21 cellular contexts compared by ENCODE assay signal in the genomic region with DNA sequence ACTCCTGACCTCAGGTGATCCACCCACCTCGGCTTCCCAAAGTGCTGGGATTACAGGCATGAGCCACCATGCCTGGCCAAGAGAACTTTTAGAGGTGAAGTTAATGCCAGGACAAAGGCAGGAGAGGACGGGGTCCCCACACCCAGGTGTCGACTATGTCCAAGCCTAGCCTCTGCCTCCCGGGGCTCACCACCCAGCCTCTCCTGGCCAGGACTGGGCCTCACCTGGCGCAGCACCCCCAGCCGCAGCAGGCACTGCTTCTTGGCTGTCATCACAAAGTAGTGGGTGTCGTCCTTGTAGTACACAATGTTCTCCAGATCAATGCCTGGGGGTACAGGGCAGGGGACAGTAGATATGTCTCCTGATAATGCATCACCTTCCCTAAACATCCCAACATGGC.
"Had no signal": no experiment of that assay in that cellular context is flagged by ENCODE, and none has a peak within 500 bp of the region (broad histone marks: within the 10 kb centered on the region; RNA-seq: fewer than 3 reads in every experiment).

No MANE protein-coding gene starts in this region.

- H3K27me3 Mint-ChIP-seq: activated CD4-positive, alpha-beta T cell treated with anti-CD3 and anti-CD28 coated beads, Interleukin-2, amount 10 ng/mL, durations not matched to agents 7 days and 5 days; activated naive CD8-positive, alpha-beta T cell treated with anti-CD3 and anti-CD28 coated beads, Interleukin-2, amount 50 U/mL, for 24 hours; progenitor cell of endocrine pancreas; stimulated activated naive CD8-positive, alpha-beta T cell treated with anti-CD3 and anti-CD28 coated beads, Interleukin-15, amount 100 ng/mL, for 72 hours had no signal

- H3K27me3 ChIP-seq: esophagus squamous epithelium, gastroesophageal sphincter, heart left ventricle, tibial artery had no signal

- ATAC-seq: activated CD4-positive, CD25-positive, alpha-beta regulatory T cell treated with anti-CD3 and anti-CD28 coated beads, Interleukin-2, amount 50 U/mL, for 24 hours; activated naive CD8-positive, alpha-beta T cell treated with anti-CD3 and anti-CD28 coated beads, Interleukin-2, amount 50 U/mL, for 24 hours; gastroesophageal sphincter; heart left ventricle; left cardiac atrium; stimulated activated naive CD8-positive, alpha-beta T cell treated with anti-CD3 and anti-CD28 coated beads, Interleukin-15, amount 100 ng/mL, for 72 hours had no signal

- H3K9me3 Mint-ChIP-seq: activated naive CD8-positive, alpha-beta T cell treated with anti-CD3 and anti-CD28 coated beads, Interleukin-2, amount 50 U/mL, for 24 hours; activated T-helper 1 cell treated with anti-CD3 and anti-CD28 coated beads, Interleukin-12 subunit alpha, Interleukin-12 subunit beta, Interleukin-2, Interleukin-4 antibody, amounts not matched to agents 30 ng/mL and 10 ng/mL and 1 ng/mL, durations not matched to agents 14 hours and 24 hours and 36 hours; stimulated activated naive CD8-positive, alpha-beta T cell treated with anti-CD3 and anti-CD28 coated beads, Interleukin-15, amount 100 ng/mL, for 72 hours; T-helper 2 cell treated with Interferon-gamma antibody and Interleukin-4, amounts not matched to agents 5 μg/mL and 100 μg/mL, for 36 hours had no signal

- H3K4me3 Mint-ChIP-seq: activated CD4-positive, alpha-beta T cell treated with anti-CD3 and anti-CD28 coated beads, Interleukin-2, amount 10 ng/mL, durations not matched to agents 7 days and 5 days; activated naive CD8-positive, alpha-beta T cell treated with anti-CD3 and anti-CD28 coated beads, Interleukin-2, amount 50 U/mL, for 24 hours; activated T-helper 1 cell treated with anti-CD3 and anti-CD28 coated beads, Interleukin-12 subunit alpha, Interleukin-12 subunit beta, Interleukin-2, Interleukin-4 antibody, amounts not matched to agents 30 ng/mL and 10 ng/mL and 1 ng/mL, durations not matched to agents 14 hours and 24 hours and 36 hours; stimulated activated naive CD8-positive, alpha-beta T cell treated with anti-CD3 and anti-CD28 coated beads, Interleukin-15, amount 100 ng/mL, for 72 hours; T-helper 2 cell treated with Interferon-gamma antibody and Interleukin-4, amounts not matched to agents 5 μg/mL and 100 μg/mL, for 36 hours had no signal

- H3K27ac ChIP-seq: coronary artery, esophagus squamous epithelium, gastroesophageal sphincter, heart left ventricle, tibial artery, VCaP had no signal

- H3K4me3 ChIP-seq: coronary artery, esophagus squamous epithelium, gastroesophageal sphincter, heart left ventricle, spleen, tibial artery had no signal

- DNase-seq: activated CD4-positive, alpha-beta T cell treated with anti-CD3 and anti-CD28 coated beads, Interleukin-2, amount 10 ng/mL, durations not matched to agents 7 days and 5 days; activated gamma-delta T cell; activated naive CD4-positive, alpha-beta T cell treated with anti-CD3 and anti-CD28 coated beads, Interleukin-2, amount 50 U/mL, for 16 hours; activated naive CD8-positive, alpha-beta T cell treated with anti-CD3 and anti-CD28 coated beads, Interleukin-2, amount 50 U/mL, for 24 hours; cerebellar nuclear complex; esophagus squamous epithelium; heart left ventricle; left cardiac atrium; mesenchymal stem cell; retina; spleen; stimulated activated CD4-positive, alpha-beta T cell treated with anti-CD3 and anti-CD28 coated beads, Interleukin-4, amount 100 ng/mL, for 4 hours; stimulated activated naive CD8-positive, alpha-beta T cell treated with anti-CD3 and anti-CD28 coated beads, Interleukin-15, amount 100 ng/mL, for 72 hours; tibial artery had no signal

- H3K27ac Mint-ChIP-seq: activated T-helper 1 cell treated with anti-CD3 and anti-CD28 coated beads, Interleukin-12 subunit alpha, Interleukin-12 subunit beta, Interleukin-2, Interleukin-4 antibody, amounts not matched to agents 30 ng/mL and 10 ng/mL and 1 ng/mL, durations not matched to agents 14 hours and 24 hours and 36 hours; stimulated activated naive CD8-positive, alpha-beta T cell treated with anti-CD3 and anti-CD28 coated beads, Interleukin-15, amount 100 ng/mL, for 72 hours had no signal

- H3K9me3 ChIP-seq: esophagus squamous epithelium, gastroesophageal sphincter, heart left ventricle, spleen, tibial artery had no signal
